Comparison of ENCODE assay signal across 10 cellular contexts in the genomic region with DNA sequence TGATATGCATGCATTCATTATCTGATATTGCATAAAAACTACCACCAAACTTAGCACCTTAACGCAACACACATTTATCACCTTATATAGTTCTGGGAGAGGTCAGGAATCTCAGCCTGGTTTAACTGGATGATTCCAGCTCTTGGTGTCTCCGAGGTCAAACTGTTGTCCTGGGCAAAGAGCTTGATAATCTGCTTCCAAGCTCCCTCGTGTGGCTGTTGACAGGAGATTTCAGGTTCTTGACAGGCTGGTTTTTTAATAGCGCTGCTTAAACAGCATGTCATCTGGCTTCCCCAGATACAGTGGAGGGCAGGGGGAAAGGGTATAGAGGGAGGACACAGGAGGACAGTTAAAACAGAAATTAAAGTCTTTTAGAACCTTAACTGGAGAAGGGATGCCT.
DNase-seq lines count a peak whose midpoint lies in the region; ATAC-seq, FAIRE-seq and TF ChIP-seq lines count a peak whose summit lies in the region.
"Had no signal": no experiment of that assay in that cellular context is flagged by ENCODE, and none has a peak within 500 bp of the region (broad histone marks: within the 10 kb centered on the region; RNA-seq: fewer than 3 reads in every experiment).

No MANE protein-coding gene starts in this region.

- H3K27me3 Mint-ChIP-seq in neural crest cell (ENCODE audit: low read depth): no peaks in the 10 kb centered on the region
- H3K27me3 Mint-ChIP-seq: central memory CD8-positive, alpha-beta T cell had no signal

- no peak overlapping the region for H2BK15ac ChIP-seq in H1 (ENCODE audit: low read length)

- H3K14ac ChIP-seq in H1 (ENCODE audit: insufficient read length): no peak overlapping the region

- H3K27ac ChIP-seq in H1 (ENCODE audit: low read depth, low read length): no peak overlapping the region

- H4K91ac ChIP-seq in H1 (replicated peaks; ENCODE audit: insufficient read length, low read length): no peak overlapping the region

- no peak overlapping the region for H3K18ac ChIP-seq in H1 (ENCODE audit: extremely low read depth, low read length)

- no peak overlapping the region for H3K4me3 Mint-ChIP-seq in neural crest cell
- H3K4me3 Mint-ChIP-seq: central memory CD8-positive, alpha-beta T cell had no signal

- TF ChIP-seq EP300 in H1 (IDR thresholded peaks at IDR 0.05; ENCODE audit: borderline replicate concordance in 1 of 2, low read depth in 2 of 2, low read length in 2 of 2): no peak

- no peak overlapping the region for H3K4me3 ChIP-seq in H1 (ENCODE audit: extremely low read depth in 1 of 4, insufficient read depth in 2 of 4, low read depth in 3 of 4, low read length in 4 of 4)

- peak; percentile 34 for DNase-seq in NCI-H460 (ENCODE audit: extremely low read depth, low read depth)
- DNase-seq in H1 (ENCODE audit: low read depth in 1 of 2, low spot score in 2 of 2): peak; percentile 27 to 45
- DNase-seq in neural crest cell (ENCODE audit: low read depth, low spot score): peak; percentile 29
- no peak for DNase-seq in activated T-cell treated with anti-CD3 and anti-CD28 coated beads for 4 hours
- no peak for DNase-seq in NCI-H526 treated with DMSO at 0.1 percent for 48 hours (lab: John Stamatoyannopoulos, UW)

- H3K79me1 ChIP-seq in H1 (ENCODE audit: low read depth, low read length): no peaks in the 10 kb centered on the region

- H3K36me3 ChIP-seq in H1 (ENCODE audit: control insufficient read depth in 2 of 4, insufficient read depth in 4 of 4, low read length in 3 of 4): no peaks in the 10 kb centered on the region

- no peak overlapping the region for H2AK5ac ChIP-seq in H1 (ENCODE audit: low read depth, low read length)

- no peak overlapping the region for H2BK120ac ChIP-seq in H1 (replicated peaks; ENCODE audit: low read depth, low read length)

- no peak overlapping the region for H3K23ac ChIP-seq in H1 (ENCODE audit: insufficient read length)

- TF ChIP-seq RAD21 in H1 (IDR thresholded peaks at IDR 0.05 in 1 of 2, conservative IDR thresholded peaks at IDR 0.05 in 1 of 2; ENCODE audit: low read depth in 2 of 2, low read length in 2 of 2): peak; percentile 84 to 85

- no peaks in the 10 kb centered on the region for H4K20me1 ChIP-seq in H1 (replicated peaks in 1 of 2; ENCODE audit: control insufficient read depth in 1 of 2, insufficient read depth in 2 of 2, low read length in 2 of 2)

- POLR2A ChIA-PET in H1 (lab: Charles Lee; ENCODE audit: partially characterized antibody): no interaction called here

- ATAC-seq in HG02571 (IDR thresholded peaks at IDR 0.05; ENCODE audit: unreplicated experiment) (no peak), GM19351 (IDR thresholded peaks at IDR 0.05; ENCODE audit: unreplicated experiment) (no peak)

- no peak overlapping the region for H2BK20ac ChIP-seq in H1 (ENCODE audit: low read length)

- H3K4ac ChIP-seq in H1 (replicated peaks; ENCODE audit: insufficient read length, low read depth, low read length): no peak overlapping the region

- no peak overlapping the region for H2BK12ac ChIP-seq in H1 (ENCODE audit: low read depth, low read length)

- H3K4me1 Mint-ChIP-seq in neural crest cell: peaks cover 4% of the 10 kb centered on the region
- H3K4me1 Mint-ChIP-seq: central memory CD8-positive, alpha-beta T cell had no signal

- H3K27ac Mint-ChIP-seq in neural crest cell (ENCODE audit: unreplicated experiment): no peak overlapping the region

- no peaks in the 10 kb centered on the region for H3K4me1 ChIP-seq in H1 (replicated peaks in 1 of 4; ENCODE audit: control insufficient read depth in 3 of 4, insufficient read depth in 4 of 4, low read length in 3 of 4)

- TF ChIP-seq CTCF in GM12873 (IDR thresholded peaks at IDR 0.05; ENCODE audit: insufficient read depth, low read depth, low read length, missing control alignments): peak; percentile 2
- TF ChIP-seq CTCF in H1 (IDR thresholded peaks at IDR 0.05; ENCODE audit: control extremely low read depth in 1 of 3, insufficient read depth in 1 of 3, low read depth in 1 of 3, low read length in 3 of 3): peak; percentile 12 to 64 (median 63)
- TF ChIP-seq CTCF in neural crest cell (conservative IDR thresholded peaks at IDR 0.05): peak; percentile 60

- no peak overlapping the region for H2AFZ ChIP-seq in H1 (ENCODE audit: low read length)

- H3K27me3 ChIP-seq in H1 (replicated peaks in 1 of 4; ENCODE audit: control insufficient read depth in 3 of 4, extremely low read depth in 1 of 4, insufficient read depth in 3 of 4, low read length in 3 of 4): no peaks in the 10 kb centered on the region

- no peak overlapping the region for H3K9ac ChIP-seq in H1 (replicated peaks in 1 of 4; ENCODE audit: extremely low read depth in 1 of 4, low read depth in 3 of 4, low read length in 3 of 4)

- H3K56ac ChIP-seq in H1 (replicated peaks; ENCODE audit: insufficient read length, low read depth, low read length): no peak overlapping the region

- no peaks in the 10 kb centered on the region for H3K79me2 ChIP-seq in H1 (ENCODE audit: control insufficient read depth in 1 of 2, insufficient read depth in 2 of 2, low read length in 2 of 2)

- no peaks in the 10 kb centered on the region for H3K23me2 ChIP-seq in H1 (ENCODE audit: low read depth, low read length)

- no peaks in the 10 kb centered on the region for H3K9me3 ChIP-seq in H1 (ENCODE audit: insufficient read depth in 2 of 2, low read depth in 1 of 2, low read length in 1 of 2)

- H3K4me2 ChIP-seq in H1 (ENCODE audit: insufficient read depth in 1 of 2, low read depth in 2 of 2, low read length in 2 of 2): no peak overlapping the region

- no peaks in the 10 kb centered on the region for H3K9me3 Mint-ChIP-seq in neural crest cell

- CTCF ChIA-PET in H1 (lab: Charles Lee; ENCODE audit: partially characterized antibody): interaction anchor here (0.6 to 3.7 kb wide), 12 partner anchors 9 to 783 kb away, joined by 3 to 23 read pairs (median 3); partner anchors contain the start of gene CNTNAP5

- H4K8ac ChIP-seq in H1 (ENCODE audit: extremely low read depth, insufficient read depth, low read length): no peak overlapping the region

- 57% methylated on average over 4 of the region's 4 CpGs; no CpG with 5 or more reads in 1 of the 2 experiments for WGBS in H1 (ENCODE audit: extremely low coverage in 1 of 2, insufficient coverage in 1 of 2, insufficient read length in 1 of 2, insufficient replicate concordance in 2 of 2, low coverage in 1 of 2, low lambda C conversion rate in 2 of 2, missing lambda C conversion rate in 1 of 2), 2 experiments

- no peaks in the 10 kb centered on the region for H3K36me3 Mint-ChIP-seq in neural crest cell (ENCODE audit: low read depth)

- H4K5ac ChIP-seq in H1 (ENCODE audit: insufficient read length, low read depth, low read length): no peak overlapping the region

- TF ChIP-seq POLR2A in H1 (IDR thresholded peaks at IDR 0.05; ENCODE audit: control extremely low read depth in 1 of 2, low read depth in 2 of 2, low read length in 2 of 2): no peak

- peak; percentile 72 for FAIRE-seq in H1 (lab: Jason Lieb, UNC)
- FAIRE-seq: GM12891 had no signal

- no peak overlapping the region for H2BK5ac ChIP-seq in H1 (ENCODE audit: low read depth, low read length)

TF ChIP-seq in H1, 55 proteins besides CTCF, POLR2A, EP300 and RAD21 (continues in another document):
- no peak for TF ChIP-seq ATF2 (IDR thresholded peaks at IDR 0.05; ENCODE audit: low read length)

Comparison
In these comparisons a context has a peak if more than half of its experiments do, and no peak if none do; other contexts are left out.
1. CTCF ChIP-seq: peak in every context shown above with its lines; median percentile 63 in H1; 60 in neural crest cell; 2 in GM12873.
2. DNase-seq: peak in NCI-H460 (single experiment), H1 (2 of 2) and neural crest cell (single experiment); none in activated T-cell treated with anti-CD3 and anti-CD28 coated beads for 4 hours (single experiment) and NCI-H526 treated with DMSO at 0.1 percent for 48 hours (single experiment).